In the genomic region with DNA sequence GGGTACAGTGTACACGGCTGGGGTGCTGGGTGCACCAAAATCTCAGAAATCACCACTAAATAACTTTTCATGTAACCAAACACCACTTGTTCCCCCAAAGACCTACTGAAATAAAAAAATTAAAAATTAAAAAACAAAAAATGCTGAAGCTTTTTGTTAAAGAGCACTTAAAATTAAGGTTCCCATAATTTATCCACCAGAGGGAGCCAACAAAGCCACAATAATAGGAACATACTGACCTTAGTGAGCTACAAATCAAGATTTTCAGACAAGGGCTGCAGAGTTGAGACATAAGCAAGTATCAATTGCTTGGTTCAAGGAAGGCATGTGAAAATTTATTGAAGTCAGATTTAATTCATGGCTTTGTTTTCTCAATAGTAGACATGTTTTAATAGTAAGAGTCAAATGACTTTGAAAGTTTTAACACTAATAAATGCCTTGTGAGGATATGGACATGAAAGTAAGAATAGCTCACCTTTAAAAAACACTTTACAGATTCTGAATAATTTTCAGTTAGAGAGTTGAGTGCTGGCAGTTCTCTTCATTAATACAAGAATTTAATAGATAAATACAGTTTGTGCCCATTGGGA, we compare ENCODE assay signal across 8 cellular contexts. TPM values are rescaled to one million over a fixed set of nuclear protein-coding genes. Genes with fewer than 3 reads are reported as not detected.
DNase-seq lines count a peak whose midpoint lies in the region; ATAC-seq and TF ChIP-seq lines count a peak whose summit lies in the region.

No MANE protein-coding gene starts in this region.

- intact Hi-C loops in mucosa of descending colon (cut with DNase I, micrococcal nuclease) (no loop called here), posterior cingulate gyrus (cut with DNase I) (no loop called here)

- no peaks in the 10 kb centered on the region for H3K36me3 Mint-ChIP-seq in chondrocyte (ENCODE audit: low read depth)
- H3K36me3 Mint-ChIP-seq in stimulated activated memory B cell treated with anti-CD40 and anti-IgM and Interleukin-4, amounts not matched to agents 10 μg/mL and 1 μg/mL and 100 μg/mL, for 72 hours, result no peaks in the 10 kb centered on the region

- no peak overlapping the region for H3K4me3 ChIP-seq in mucosa of descending colon

- H3K27ac Mint-ChIP-seq in chondrocyte (ENCODE audit: unreplicated experiment), result no peak overlapping the region
- no peak overlapping the region for H3K27ac Mint-ChIP-seq in stimulated activated memory B cell treated with anti-CD40 and anti-IgM and Interleukin-4, amounts not matched to agents 10 μg/mL and 1 μg/mL and 100 μg/mL, for 72 hours

- H3K9me3 Mint-ChIP-seq in chondrocyte (ENCODE audit: low read depth), result no peaks in the 10 kb centered on the region
- H3K9me3 Mint-ChIP-seq in stimulated activated memory B cell treated with anti-CD40 and anti-IgM and Interleukin-4, amounts not matched to agents 10 μg/mL and 1 μg/mL and 100 μg/mL, for 72 hours, result no peaks in the 10 kb centered on the region

- DNase-seq in EH (ENCODE audit: low read depth), result peak; percentile 46
- peak; percentile 62 for DNase-seq in NAMALWA (ENCODE audit: low spot score)
- DNase-seq in chondrocyte (ENCODE audit: low spot score), result no peak
- no peak for DNase-seq in mucosa of descending colon
- DNase-seq in GM13976 (ENCODE audit: low spot score), result no peak
- DNase-seq in posterior cingulate gyrus, result no peak

- no peak overlapping the region for H3K4me3 Mint-ChIP-seq in chondrocyte (ENCODE audit: unreplicated experiment)
- H3K4me3 Mint-ChIP-seq in stimulated activated memory B cell treated with anti-CD40 and anti-IgM and Interleukin-4, amounts not matched to agents 10 μg/mL and 1 μg/mL and 100 μg/mL, for 72 hours, result no peak overlapping the region

- no peaks in the 10 kb centered on the region for H3K4me1 ChIP-seq in mucosa of descending colon (ENCODE audit: low read depth)

- no peaks in the 10 kb centered on the region for H3K36me3 ChIP-seq in mucosa of descending colon (ENCODE audit: low read depth)

- peak; percentile 84 for TF ChIP-seq CTCF in chondrocyte (IDR thresholded peaks at IDR 0.05)
- no peak for TF ChIP-seq CTCF in mucosa of descending colon (IDR thresholded peaks at IDR 0.05)
- no peak for TF ChIP-seq CTCF in GM13976 (IDR thresholded peaks at IDR 0.05; ENCODE audit: borderline replicate concordance, control extremely low read depth, extremely low read depth, insufficient read depth, missing control alignments)

- H3K4me1 Mint-ChIP-seq in chondrocyte (ENCODE audit: low read depth), result no peaks in the 10 kb centered on the region
- H3K4me1 Mint-ChIP-seq in stimulated activated memory B cell treated with anti-CD40 and anti-IgM and Interleukin-4, amounts not matched to agents 10 μg/mL and 1 μg/mL and 100 μg/mL, for 72 hours, result peaks cover 11% of the 10 kb centered on the region

- peak; percentile 55 for ATAC-seq in mucosa of descending colon
- ATAC-seq in stimulated activated memory B cell treated with anti-CD40 and anti-IgM and Interleukin-4, amounts not matched to agents 10 μg/mL and 1 μg/mL and 100 μg/mL, for 72 hours, result no peak
- ATAC-seq in GM19452 (IDR thresholded peaks at IDR 0.05; ENCODE audit: unreplicated experiment), result no peak

- in situ Hi-C loops in GM13976 (cut with MboI; ENCODE audit: low sequenced_read_pairs, unreplicated experiment), result no loop called here

- no peaks in the 10 kb centered on the region for H3K9me3 ChIP-seq in mucosa of descending colon

- peaks cover 3% of the 10 kb centered on the region for H3K27me3 Mint-ChIP-seq in chondrocyte (ENCODE audit: low read depth)
- H3K27me3 Mint-ChIP-seq in stimulated activated memory B cell treated with anti-CD40 and anti-IgM and Interleukin-4, amounts not matched to agents 10 μg/mL and 1 μg/mL and 100 μg/mL, for 72 hours, result peaks cover 18% of the 10 kb centered on the region

RNA-seq across cellular contexts. Expression of a gene that starts 43.0 kb away (rescaled TPM):
- total RNA-seq in chondrocyte (55.0 to 63.8 TPM (median 56.0 TPM) in 3 replicates), mucosa of descending colon (10 to 100 TPM; 41.1 to 52.8 (median 51.3) TPM)

Comparison
In these comparisons a context has a peak if more than half of its experiments do, and no peak if none do; other contexts are left out.
1. DNase-seq: peak in EH (single experiment) and NAMALWA (single experiment); none in chondrocyte (single experiment), mucosa of descending colon (0 of 3), GM13976 (single experiment) and posterior cingulate gyrus (0 of 10).